8 cellular contexts compared by ENCODE assay signal in the genomic region with DNA sequence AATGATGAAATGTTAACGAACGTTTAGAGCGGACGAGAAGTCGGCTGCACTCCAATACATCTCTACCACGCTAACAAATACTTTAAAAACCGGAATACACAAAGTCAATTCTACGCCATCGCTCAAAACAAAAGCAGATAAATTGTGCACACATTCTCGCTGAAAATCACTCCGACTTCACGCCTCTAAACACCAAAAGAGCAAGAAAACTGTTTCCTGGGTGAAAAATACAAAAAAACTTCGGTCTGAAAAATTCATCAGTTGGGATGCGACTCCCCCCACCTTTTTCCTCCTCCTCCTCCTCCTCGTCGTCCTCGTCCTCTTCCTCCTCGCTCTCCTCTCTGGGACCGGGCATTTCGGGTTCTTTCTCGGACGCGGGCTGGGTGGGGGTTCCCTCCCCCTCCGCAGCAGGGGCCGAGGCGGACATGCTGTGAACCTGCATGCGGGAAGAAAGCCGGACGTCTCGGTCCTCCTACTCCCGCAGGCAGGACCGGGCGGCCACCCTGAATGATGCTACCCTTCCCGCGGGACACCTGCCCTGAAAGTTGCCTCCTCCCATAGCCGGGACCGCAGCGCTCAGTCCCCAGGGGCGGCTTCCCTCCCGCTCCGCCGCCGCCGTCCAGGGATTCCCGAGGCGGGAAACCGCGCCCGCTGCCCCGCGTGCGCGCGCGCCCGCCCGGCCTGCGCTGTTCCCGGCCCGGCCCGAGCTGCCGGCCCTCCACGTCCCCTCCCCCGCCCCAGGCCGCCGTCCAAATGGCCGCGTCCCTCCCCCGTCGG. TPM values are rescaled to one million over a fixed set of nuclear protein-coding genes. Genes with fewer than 3 reads are reported as not detected.
DNase-seq lines count a peak whose midpoint lies in the region; ATAC-seq and TF ChIP-seq lines count a peak whose summit lies in the region.

No MANE protein-coding gene starts in this region.

- peak; percentile 11 for ATAC-seq in HG02938 (IDR thresholded peaks at IDR 0.05; ENCODE audit: unreplicated experiment)
- peak; percentile 0 to 15 for ATAC-seq in activated naive CD4-positive, alpha-beta T cell treated with anti-CD3 and anti-CD28 coated beads, Interleukin-2, amount 50 U/mL, for 72 hours

- intact Hi-C loops in head of caudate nucleus (cut with DNase I) = loop anchor here (2.0 to 5.0 kb wide), 2 partner anchors 109 to 276 kb away; a partner anchor contains a TSS

- no peaks in the 10 kb centered on the region for H3K36me3 ChIP-seq in neutrophil

- H3K36me3 Mint-ChIP-seq in activated naive CD4-positive, alpha-beta T cell treated with anti-CD3 and anti-CD28 coated beads, Interleukin-2, amount 50 U/mL, for 72 hours = peaks cover 26 to 48% of the 10 kb centered on the region in 2 donors

- H3K9me3 Mint-ChIP-seq in activated naive CD4-positive, alpha-beta T cell treated with anti-CD3 and anti-CD28 coated beads, Interleukin-2, amount 50 U/mL, for 72 hours = no peaks in the 10 kb centered on the region

- peak overlapping the region; percentile 97 to 98 for H3K27ac Mint-ChIP-seq in activated naive CD4-positive, alpha-beta T cell treated with anti-CD3 and anti-CD28 coated beads, Interleukin-2, amount 50 U/mL, for 72 hours

- peak overlapping the region; percentile 83 for H3K4me3 ChIP-seq in GM12864 (ENCODE audit: low read depth, low read length)
- peak overlapping the region; percentile 84 to 85 for H3K4me3 ChIP-seq in neutrophil (ENCODE audit: low read depth in 1 of 2, low read length in 1 of 2)

- TF ChIP-seq CTCF in GM12864 (IDR thresholded peaks at IDR 0.05; ENCODE audit: low read depth, low read length, missing control alignments) (no peak), neutrophil (IDR thresholded peaks at IDR 0.05) (no peak)

- H3K4me1 ChIP-seq in neutrophil (ENCODE audit: control insufficient read depth in 1 of 2, insufficient read depth in 1 of 2, low read depth in 1 of 2, low read length in 1 of 2) = peaks cover 14 to 17% of the 10 kb centered on the region in 2 experiments

- H3K27ac ChIP-seq in neutrophil = peak overlapping the region; percentile 92

- peaks cover 17% of the 10 kb centered on the region for H3K27me3 ChIP-seq in neutrophil

- no peaks in the 10 kb centered on the region for H3K9me3 ChIP-seq in neutrophil

- DNase-seq in A172 (ENCODE audit: low spot score) (peak; percentile 24), GM12864 (ENCODE audit: low read depth) (no peak), NCI-H748 (lab: John Stamatoyannopoulos, UW; ENCODE audit: unreplicated experiment) (peak; percentile 90), head of caudate nucleus (peak in 36 of 42 donors; percentile 8 to 84 (median 62)), cerebellar nuclear complex (lab: John Stamatoyannopoulos, UW) (no peak)
- DNase-seq in activated naive CD4-positive, alpha-beta T cell treated with anti-CD3 and anti-CD28 coated beads, Interleukin-2, amount 50 U/mL, for 72 hours (ENCODE audit: low spot score in 2 of 2) = peak; percentile 30 to 68

RNA-seq across cellular contexts. Expression of a gene that starts 0.6 kb away (rescaled TPM):
- total RNA-seq in A172 (2014; rRNA removed; shearing (Covaris generic)) = 193 and 213 TPM in 2 replicates
- total RNA-seq in activated naive CD4-positive, alpha-beta T cell treated with anti-CD3 and anti-CD28 coated beads, Interleukin-2, amount 50 U/mL, for 72 hours = 100 to 1,000 TPM; 185 to 239 TPM

Comparison
In these comparisons a context has a peak if more than half of its experiments do, and no peak if none do; other contexts are left out.
1. DNase-seq: peak in A172 (single experiment), NCI-H748 (single experiment), activated naive CD4-positive, alpha-beta T cell treated with anti-CD3 and anti-CD28 coated beads, Interleukin-2, amount 50 U/mL, for 72 hours (2 of 2) and head of caudate nucleus (36 of 42); none in GM12864 (single experiment) and cerebellar nuclear complex (0 of 2).